In genomic region chr14:69879175-69880047, GRCh38 we compare ENCODE assay signal across 9 cellular contexts. TPM values are rescaled to one million over a fixed set of nuclear protein-coding genes. Genes with fewer than 3 reads are reported as not detected.
DNase-seq lines count a peak whose midpoint lies in the region; ATAC-seq and TF ChIP-seq lines count a peak whose summit lies in the region.
"Had no signal": no experiment of that assay in that cellular context is flagged by ENCODE, and none has a peak within 500 bp of the region (broad histone marks: within the 10 kb centered on the region; RNA-seq: fewer than 3 reads in every experiment).

SMOC1 (plus strand) TSS chr14:69879416; CDS start chr14:69879679, 263 bp downstream.

- H3K4me3 ChIP-seq in ascending aorta (peak within 1 kb of the TSS; percentile 39 to 43), iPS-15b (ENCODE audit: low read depth, low read length) (peak within 1 kb of the TSS; percentile 78), esophagus squamous epithelium (peak within 1 kb of the TSS in 2 of 4 donors; percentile 30 to 52)

- CTCF ChIA-PET in GM10248 (lab: Yijun Ruan, JAX), result interaction anchor here (1.6 to 6.7 kb wide), 4 partner anchors 19 to 149 kb away, joined by 5 to 57 read pairs (median 6); no protein-coding TSS in a partner anchor

- TF ChIP-seq POLR2A in esophagus squamous epithelium (IDR thresholded peaks at IDR 0.05), result no peak

- no peak for ATAC-seq in HG02973 (IDR thresholded peaks at IDR 0.05; ENCODE audit: unreplicated experiment)

- TF ChIP-seq CTCF in GM10248 (IDR thresholded peaks at IDR 0.05; ENCODE audit: control extremely low read depth, extremely low read depth, low read depth, missing control alignments) (no peak), ascending aorta (IDR thresholded peaks at IDR 0.05) (no peak), esophagus squamous epithelium (IDR thresholded peaks at IDR 0.05) (no peak)

- intact Hi-C loops in ascending aorta (cut with DNase I) (loop anchor here (5.0 kb wide), 1 partner anchor 118 kb away; no protein-coding TSS in a partner anchor), esophagus squamous epithelium (cut with DNase I) (no loop called here)

- H3K27ac ChIP-seq in ascending aorta (no peak within 1 kb of the TSS), esophagus squamous epithelium (no peak within 1 kb of the TSS)

- no peaks in the 10 kb centered on the region for H3K27me3 ChIP-seq in ascending aorta
- peaks cover 47% of the 10 kb centered on the region for H3K27me3 ChIP-seq in iPS-15b (ENCODE audit: control insufficient read depth, insufficient read depth, low read length)
- H3K27me3 ChIP-seq in esophagus squamous epithelium, result peaks cover 0 to 65% (median 0%) of the 10 kb centered on the region in 4 donors

- H3K9me3 ChIP-seq in ascending aorta (no peaks in the 10 kb centered on the region), iPS-15b (ENCODE audit: control insufficient read depth, insufficient read depth, low read length) (no peaks in the 10 kb centered on the region), esophagus squamous epithelium (no peaks in the 10 kb centered on the region)

- H3K4me1 ChIP-seq in ascending aorta (no peaks in the 10 kb centered on the region), iPS-15b (ENCODE audit: control insufficient read depth, insufficient read depth, low read length) (peaks cover 4% of the 10 kb centered on the region), esophagus squamous epithelium (peaks cover 0 to 9% (median 0%) of the 10 kb centered on the region in 3 donors)

- DNase-seq in GM10248 (ENCODE audit: extremely low spot score), result peak; percentile 63
- peak; percentile 79 for DNase-seq in NCI-H2081 treated with DMSO at 0.1 percent for 48 hours (lab: John Stamatoyannopoulos, UW)
- DNase-seq in ascending aorta (ENCODE audit: low spot score in 2 of 2), result no peak
- peak; percentile 12 for DNase-seq in stimulated activated CD4-positive, alpha-beta T cell treated with anti-CD3 and anti-CD28 coated beads, Interleukin-12 subunit alpha, Interleukin-12 subunit beta, amount 100 ng/mL, for 4 hours
- DNase-seq in esophagus squamous epithelium (lab: John Stamatoyannopoulos, UW), result no peak
- no peak for DNase-seq in NCI-H226

- no peaks in the 10 kb centered on the region for H3K36me3 ChIP-seq in ascending aorta
- H3K36me3 ChIP-seq in iPS-15b (ENCODE audit: control insufficient read depth, insufficient read depth, low read length), result no peaks in the 10 kb centered on the region
- H3K36me3 ChIP-seq in esophagus squamous epithelium, result no peaks in the 10 kb centered on the region

- WGBS in esophagus squamous epithelium, 2 donors, result 1 to 5% methylated on average over 13 to 24 of the region's 67 CpGs

- POLR2A ChIA-PET in GM10248 (lab: Yijun Ruan, JAX), result no interaction called here

- no peak within 1 kb of the TSS for H3K9ac ChIP-seq in iPS-15b (ENCODE audit: low read depth, low read length)

RNA-seq across cellular contexts. Expression of gene SMOC1, which starts in this region (rescaled TPM):
- 16.6 TPM for total RNA-seq in ascending aorta
- total RNA-seq in esophagus squamous epithelium, result 1 to 10 TPM in 1 of 4 donors, not detected in 3; 1.1 TPM
- total RNA-seq: fibroblast of villous mesenchyme had no signal

Comparison
In these comparisons a context has a peak if more than half of its experiments do, and no peak if none do; other contexts are left out.
1. DNase-seq: peak in GM10248 (single experiment), NCI-H2081 treated with DMSO at 0.1 percent for 48 hours (single experiment) and stimulated activated CD4-positive, alpha-beta T cell treated with anti-CD3 and anti-CD28 coated beads, Interleukin-12 subunit alpha, Interleukin-12 subunit beta, amount 100 ng/mL, for 4 hours (single experiment); none in ascending aorta (0 of 2), esophagus squamous epithelium (single experiment) and NCI-H226 (single experiment).